In genomic region chr5:180596668-180597231, GRCh38 we compare ENCODE assay signal across 26 cellular contexts. TPM values are rescaled to one million over a fixed set of nuclear protein-coding genes. Genes with fewer than 3 reads are reported as not detected.
DNase-seq lines count a peak whose midpoint lies in the region; ATAC-seq and TF ChIP-seq lines count a peak whose summit lies in the region.
"Had no signal": no experiment of that assay in that cellular context is flagged by ENCODE, and none has a peak within 500 bp of the region (broad histone marks: within the 10 kb centered on the region; RNA-seq: fewer than 3 reads in every experiment).

No MANE protein-coding gene starts in this region.

- H3K4me3 ChIP-seq in endodermal cell (ENCODE audit: low read length) (no peak overlapping the region), brain microvascular endothelial cell (ENCODE audit: low read depth, low read length) (no peak overlapping the region)
- H3K4me3 ChIP-seq: skin epidermis had no signal

- peaks cover 19% of the 10 kb centered on the region for H3K27me3 ChIP-seq in endodermal cell (ENCODE audit: control insufficient read depth, insufficient read depth, low read length, poor library complexity, severe bottlenecking)
- peaks cover 8% of the 10 kb centered on the region for H3K27me3 ChIP-seq in brain microvascular endothelial cell (replicated peaks)

- H3K9me3 ChIP-seq in endodermal cell (ENCODE audit: control insufficient read depth, low read length): no peaks in the 10 kb centered on the region

- 92 to 94% methylated on average over 13 to 24 of the region's 24 CpGs for WGBS in endodermal cell (ENCODE audit: insufficient coverage in 1 of 2, insufficient read length in 1 of 2), 2 experiments

- intact Hi-C loops in sciatic nerve (cut with DNase I): no loop called here

- H3K9me3 Mint-ChIP-seq in activated naive CD8-positive, alpha-beta T cell treated with anti-CD3 and anti-CD28 coated beads, Interleukin-2, amount 10 ng/mL, durations not matched to agents 7 days and 5 days: no peaks in the 10 kb centered on the region
- H3K9me3 Mint-ChIP-seq in activated naive CD8-positive, alpha-beta T cell treated with anti-CD3 and anti-CD28 coated beads for 36 hours: no peaks in the 10 kb centered on the region
- H3K9me3 Mint-ChIP-seq in endodermal cell: no peaks in the 10 kb centered on the region
- H3K9me3 Mint-ChIP-seq: activated naive CD4-positive, alpha-beta T cell treated with anti-CD3 and anti-CD28 coated beads, Interleukin-2, amount 50 U/mL, for 24 hours; dendritic cell treated with granulocyte-macrophage colony-stimulating factor and Interleukin-4, amounts not matched to agents 40 ng/mL and 50 ng/mL, for 4 days; stimulated activated effector memory CD8-positive, alpha-beta T cell treated with anti-CD3 and anti-CD28 coated beads, Interleukin-12 subunit alpha, Interleukin-12 subunit beta, amount 100 ng/mL, for 72 hours had no signal

- no peak overlapping the region for H3K27ac Mint-ChIP-seq in activated naive CD8-positive, alpha-beta T cell treated with anti-CD3 and anti-CD28 coated beads, Interleukin-2, amount 10 ng/mL, durations not matched to agents 7 days and 5 days
- no peak overlapping the region for H3K27ac Mint-ChIP-seq in activated naive CD8-positive, alpha-beta T cell treated with anti-CD3 and anti-CD28 coated beads for 36 hours
- no peak overlapping the region for H3K27ac Mint-ChIP-seq in endodermal cell
- H3K27ac Mint-ChIP-seq: activated CD8-positive, alpha-beta memory T cell treated with anti-CD3 and anti-CD28 coated beads, Interleukin-2, amount 10 ng/mL, durations not matched to agents 7 days and 5 days; activated naive CD4-positive, alpha-beta T cell treated with anti-CD3 and anti-CD28 coated beads, Interleukin-2, amount 50 U/mL, for 24 hours; dendritic cell treated with granulocyte-macrophage colony-stimulating factor and Interleukin-4, amounts not matched to agents 40 ng/mL and 50 ng/mL, for 4 days; stimulated activated effector memory CD8-positive, alpha-beta T cell treated with anti-CD3 and anti-CD28 coated beads, Interleukin-12 subunit alpha, Interleukin-12 subunit beta, amount 100 ng/mL, for 72 hours had no signal

- H3K36me3 Mint-ChIP-seq in activated naive CD8-positive, alpha-beta T cell treated with anti-CD3 and anti-CD28 coated beads, Interleukin-2, amount 10 ng/mL, durations not matched to agents 7 days and 5 days: no peaks in the 10 kb centered on the region
- no peaks in the 10 kb centered on the region for H3K36me3 Mint-ChIP-seq in activated naive CD8-positive, alpha-beta T cell treated with anti-CD3 and anti-CD28 coated beads for 36 hours
- no peaks in the 10 kb centered on the region for H3K36me3 Mint-ChIP-seq in endodermal cell (ENCODE audit: low read depth)
- H3K36me3 Mint-ChIP-seq: activated naive CD4-positive, alpha-beta T cell treated with anti-CD3 and anti-CD28 coated beads, Interleukin-2, amount 50 U/mL, for 24 hours; stimulated activated effector memory CD8-positive, alpha-beta T cell treated with anti-CD3 and anti-CD28 coated beads, Interleukin-12 subunit alpha, Interleukin-12 subunit beta, amount 100 ng/mL, for 72 hours had no signal

- ATAC-seq in activated naive CD8-positive, alpha-beta T cell treated with anti-CD3 and anti-CD28 coated beads, Interleukin-2, amount 10 ng/mL, durations not matched to agents 7 days and 5 days (ENCODE audit: low read depth): no peak
- ATAC-seq in sciatic nerve: no peak
- ATAC-seq: activated CD8-positive, alpha-beta memory T cell treated with anti-CD3 and anti-CD28 coated beads, Interleukin-2, amount 10 ng/mL, durations not matched to agents 7 days and 5 days; HCT116; stimulated activated effector memory CD8-positive, alpha-beta T cell treated with anti-CD3 and anti-CD28 coated beads, Interleukin-12 subunit alpha, Interleukin-12 subunit beta, amount 100 ng/mL, for 72 hours had no signal

- in situ Hi-C loops in brain microvascular endothelial cell (cut with HindIII; ENCODE audit: low pct_ligation_motif_present, low sequenced_read_pairs): no loop called here

- H3K4me1 Mint-ChIP-seq in activated naive CD8-positive, alpha-beta T cell treated with anti-CD3 and anti-CD28 coated beads, Interleukin-2, amount 10 ng/mL, durations not matched to agents 7 days and 5 days: peaks cover 4% of the 10 kb centered on the region
- peaks cover 10% of the 10 kb centered on the region for H3K4me1 Mint-ChIP-seq in activated naive CD8-positive, alpha-beta T cell treated with anti-CD3 and anti-CD28 coated beads for 36 hours
- H3K4me1 Mint-ChIP-seq in endodermal cell: no peaks in the 10 kb centered on the region

- no peak overlapping the region for H3K27ac ChIP-seq in endodermal cell (ENCODE audit: low read depth, low read length)
- no peak overlapping the region for H3K27ac ChIP-seq in brain microvascular endothelial cell
- H3K27ac ChIP-seq: skin epidermis had no signal

- peaks cover 16% of the 10 kb centered on the region for H3K27me3 Mint-ChIP-seq in activated naive CD8-positive, alpha-beta T cell treated with anti-CD3 and anti-CD28 coated beads, Interleukin-2, amount 10 ng/mL, durations not matched to agents 7 days and 5 days
- peaks cover 7% of the 10 kb centered on the region for H3K27me3 Mint-ChIP-seq in activated naive CD8-positive, alpha-beta T cell treated with anti-CD3 and anti-CD28 coated beads for 36 hours
- peaks cover 27% of the 10 kb centered on the region for H3K27me3 Mint-ChIP-seq in endodermal cell (ENCODE audit: insufficient read depth)

- POLR2A ChIA-PET in activated naive CD8-positive, alpha-beta T cell treated with anti-CD3 and anti-CD28 coated beads, Interleukin-2, amount 10 ng/mL, durations not matched to agents 7 days and 5 days (lab: Charles Lee): no interaction called here

- H3K4me1 ChIP-seq in endodermal cell (ENCODE audit: control insufficient read depth, insufficient read depth, low read length): no peaks in the 10 kb centered on the region

- DNase-seq in activated naive CD8-positive, alpha-beta T cell treated with anti-CD3 and anti-CD28 coated beads, Interleukin-2, amount 10 ng/mL, durations not matched to agents 7 days and 5 days: peak; percentile 17
- no peak for DNase-seq in activated naive CD8-positive, alpha-beta T cell treated with anti-CD3 and anti-CD28 coated beads for 36 hours
- DNase-seq in GM20000 (ENCODE audit: low spot score) (peak; percentile 5), endodermal cell (peak; percentile 33), sciatic nerve (ENCODE audit: low spot score) (peak; percentile 36), brain microvascular endothelial cell (no peak), HUDEP-2 (lab: John Stamatoyannopoulos, UW; ENCODE audit: unreplicated experiment in 76 of 76) (no peak), glomerular visceral epithelial cell (ENCODE audit: extremely low spot score) (no peak)
- DNase-seq: ACHN; activated CD4-positive, alpha-beta T cell treated with anti-CD3 and anti-CD28 coated beads, Interleukin-2, amount 50 U/mL, for 1 hour; C1 segment of cervical spinal cord; central memory CD4-positive, alpha-beta T cell; mammary epithelial cell; MM.1S; NCI-H1417 treated with DMSO at 0.1 percent for 48 hours; NCI-H510A treated with DMSO at 0.1 percent for 48 hours; RPMI8226; stimulated activated CD4-positive, alpha-beta T cell treated with anti-CD3 and anti-CD28 coated beads, Interleukin-2, amount 100 ng/mL, for 24 hours; T-helper 9 cell had no signal

- H3K9ac ChIP-seq in endodermal cell (ENCODE audit: extremely low read depth, low read length, poor library complexity, severe bottlenecking): no peak overlapping the region

- no peak overlapping the region for H3K4me3 Mint-ChIP-seq in activated naive CD8-positive, alpha-beta T cell treated with anti-CD3 and anti-CD28 coated beads, Interleukin-2, amount 10 ng/mL, durations not matched to agents 7 days and 5 days
- no peak overlapping the region for H3K4me3 Mint-ChIP-seq in activated naive CD8-positive, alpha-beta T cell treated with anti-CD3 and anti-CD28 coated beads for 36 hours
- no peak overlapping the region for H3K4me3 Mint-ChIP-seq in endodermal cell
- H3K4me3 Mint-ChIP-seq: activated CD8-positive, alpha-beta memory T cell treated with anti-CD3 and anti-CD28 coated beads, Interleukin-2, amount 10 ng/mL, durations not matched to agents 7 days and 5 days; activated naive CD4-positive, alpha-beta T cell treated with anti-CD3 and anti-CD28 coated beads, Interleukin-2, amount 50 U/mL, for 24 hours; dendritic cell treated with granulocyte-macrophage colony-stimulating factor and Interleukin-4, amounts not matched to agents 40 ng/mL and 50 ng/mL, for 4 days; stimulated activated effector memory CD8-positive, alpha-beta T cell treated with anti-CD3 and anti-CD28 coated beads, Interleukin-12 subunit alpha, Interleukin-12 subunit beta, amount 100 ng/mL, for 72 hours had no signal

- no peaks in the 10 kb centered on the region for H3K36me3 ChIP-seq in endodermal cell (ENCODE audit: control insufficient read depth, insufficient read depth, low read length)
- H3K36me3 ChIP-seq in brain microvascular endothelial cell (replicated peaks): no peaks in the 10 kb centered on the region

- TF ChIP-seq CTCF in GM20000 (IDR thresholded peaks at IDR 0.05; ENCODE audit: extremely low read depth, missing control alignments) (no peak), endodermal cell (conservative IDR thresholded peaks at IDR 0.05) (no peak), brain microvascular endothelial cell (IDR thresholded peaks at IDR 0.05; ENCODE audit: low read depth, low read length, missing control alignments) (no peak)

RNA-seq across cellular contexts. Expression of gene SCGB3A1, which starts 5.5 kb away (rescaled TPM):
- 1 to 10 TPM; 6.6 to 7.1 TPM for total RNA-seq in activated naive CD8-positive, alpha-beta T cell treated with anti-CD3 and anti-CD28 coated beads, Interleukin-2, amount 10 ng/mL, durations not matched to agents 7 days and 5 days
- total RNA-seq in activated naive CD8-positive, alpha-beta T cell treated with anti-CD3 and anti-CD28 coated beads for 36 hours: 1 to 10 TPM; 1.1 to 1.7 TPM
- total RNA-seq in endodermal cell: under 1 TPM in 1 of 2 donors, not detected in 1; 0.57 TPM
- not detected for polyA plus RNA-seq in endodermal cell (2013, experiment 1 of 2)
- not detected for polyA plus RNA-seq in endodermal cell (2013, experiment 2 of 2)
- not detected for total RNA-seq in sciatic nerve
- total RNA-seq: activated CD8-positive, alpha-beta memory T cell treated with anti-CD3 and anti-CD28 coated beads, Interleukin-2, amount 10 ng/mL, durations not matched to agents 7 days and 5 days; aorta; mammary epithelial cell had no signal
- polyA plus RNA-seq: mammary epithelial cell had no signal

RNA-seq across cellular contexts. Expression of gene FLT4, which starts 52.6 kb away (rescaled TPM):
- total RNA-seq in activated naive CD8-positive, alpha-beta T cell treated with anti-CD3 and anti-CD28 coated beads, Interleukin-2, amount 10 ng/mL, durations not matched to agents 7 days and 5 days: 10 to 100 TPM; 11.6 to 13.2 TPM
- 1 to 10 TPM; 5.2 to 6.0 TPM for total RNA-seq in activated naive CD8-positive, alpha-beta T cell treated with anti-CD3 and anti-CD28 coated beads for 36 hours
- total RNA-seq in endodermal cell: 1 to 10 TPM; 6.9 to 7.9 TPM
- polyA plus RNA-seq in endodermal cell (2013, experiment 1 of 2): 5.0 TPM
- 5.1 TPM for polyA plus RNA-seq in endodermal cell (2013, experiment 2 of 2)
- 11.7 TPM for total RNA-seq in sciatic nerve
- total RNA-seq: mammary epithelial cell had no signal

Comparison
In these comparisons a context has a peak if more than half of its experiments do, and no peak if none do; other contexts are left out.
1. DNase-seq: peak in activated naive CD8-positive, alpha-beta T cell treated with anti-CD3 and anti-CD28 coated beads, Interleukin-2, amount 10 ng/mL, durations not matched to agents 7 days and 5 days (single experiment), GM20000 (single experiment), endodermal cell (single experiment) and sciatic nerve (single experiment); none in activated naive CD8-positive, alpha-beta T cell treated with anti-CD3 and anti-CD28 coated beads for 36 hours (single experiment), brain microvascular endothelial cell (single experiment), HUDEP-2 (0 of 76) and glomerular visceral epithelial cell (single experiment).